In the genomic region with DNA sequence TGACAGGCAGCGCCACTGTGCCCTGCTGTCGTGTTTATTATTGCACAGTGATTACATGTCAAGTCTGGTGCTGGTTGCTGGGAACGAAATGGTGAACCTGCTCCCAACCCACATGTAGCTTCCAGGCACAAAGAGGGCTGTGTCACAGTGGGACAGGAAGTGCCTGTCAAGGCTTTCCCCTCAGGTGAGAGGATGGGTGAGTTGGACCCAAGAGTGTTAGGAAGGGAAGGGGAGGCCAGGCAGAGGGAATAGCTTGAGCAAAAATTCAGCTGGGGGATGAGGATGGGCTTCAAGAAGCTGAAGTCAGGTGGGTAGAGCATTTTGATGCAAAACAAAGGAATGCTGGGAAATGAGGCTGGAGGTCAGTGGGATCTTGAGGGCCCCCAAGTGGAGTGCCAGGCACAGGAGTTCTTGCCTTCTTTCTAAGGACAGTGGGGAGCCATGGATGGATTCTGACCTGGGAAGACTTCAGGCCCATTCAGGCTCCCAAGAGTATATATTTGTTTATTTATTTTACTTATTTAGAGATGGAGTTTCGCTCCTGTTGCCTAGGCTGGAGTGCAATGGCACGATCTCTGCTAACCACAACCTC, we compare ENCODE assay signal across 1 cellular context.
TF ChIP-seq lines count a peak whose summit lies in the region.

No MANE protein-coding gene starts in this region.

TF ChIP-seq in H1, 55 proteins besides CTCF, POLR2A, EP300 and RAD21:
- no peak for TF ChIP-seq CHD2 (IDR thresholded peaks at IDR 0.05; ENCODE audit: low read length)
- TF ChIP-seq, protein P1, sequence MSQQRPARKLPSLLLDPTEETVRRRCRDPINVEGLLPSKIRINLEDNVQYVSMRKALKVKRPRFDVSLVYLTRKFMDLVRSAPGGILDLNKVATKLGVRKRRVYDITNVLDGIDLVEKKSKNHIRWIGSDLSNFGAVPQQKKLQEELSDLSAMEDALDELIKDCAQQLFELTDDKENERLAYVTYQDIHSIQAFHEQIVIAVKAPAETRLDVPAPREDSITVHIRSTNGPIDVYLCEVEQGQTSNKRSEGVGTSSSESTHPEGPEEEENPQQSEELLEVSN (IDR thresholded peaks at IDR 0.05), result 0 out of 2 replicates have a peak, but pooled peaks have one; percentile 20
- no peak for TF ChIP-seq PHF8 (conservative IDR thresholded peaks at IDR 0.05; ENCODE audit: low read depth, low read length)
- no peak for TF ChIP-seq SUZ12 (IDR thresholded peaks at IDR 0.05; ENCODE audit: low read length)
